Comparison of ENCODE assay signal across 17 cellular contexts in the genomic region with DNA sequence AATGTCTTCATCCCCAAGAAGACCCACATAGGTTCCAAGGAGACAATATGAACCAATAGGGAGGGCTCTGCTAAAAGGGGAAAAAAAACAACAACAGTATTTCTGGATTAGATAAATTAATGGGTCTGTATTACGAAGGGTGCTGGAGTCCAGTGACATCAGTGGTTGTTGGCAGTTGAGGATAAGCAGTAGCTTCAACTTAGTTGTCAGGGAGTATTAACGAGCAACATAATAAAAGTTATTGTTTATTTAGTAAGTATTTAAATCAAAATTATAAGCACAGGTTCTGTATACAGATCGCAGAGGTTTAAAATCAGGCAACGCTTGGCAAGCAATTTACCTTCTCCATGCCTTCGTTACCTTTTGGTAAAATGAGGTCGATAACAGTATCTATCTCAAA. TPM values are rescaled to one million over a fixed set of nuclear protein-coding genes. Genes with fewer than 3 reads are reported as not detected.
DNase-seq lines count a peak whose midpoint lies in the region; ATAC-seq and TF ChIP-seq lines count a peak whose summit lies in the region.
"Had no signal": no experiment of that assay in that cellular context is flagged by ENCODE, and none has a peak within 500 bp of the region (broad histone marks: within the 10 kb centered on the region; RNA-seq: fewer than 3 reads in every experiment).

No MANE protein-coding gene starts in this region.

- H3K9me3 ChIP-seq in osteoblast (ENCODE audit: low read depth, low read length), result no peaks in the 10 kb centered on the region
- H3K9me3 ChIP-seq: BE2C, BLaER1, Caco-2 had no signal

- no peaks in the 10 kb centered on the region for H3K36me3 ChIP-seq in osteoblast (ENCODE audit: insufficient read depth, low read length)
- H3K36me3 ChIP-seq: BE2C, BLaER1 had no signal

- H3K79me2 ChIP-seq in osteoblast (ENCODE audit: insufficient read depth, low read length), result no peaks in the 10 kb centered on the region

- ATAC-seq in stimulated activated memory B cell treated with anti-CD40 and anti-IgM and Interleukin-4, amounts not matched to agents 10 μg/mL and 1 μg/mL and 100 μg/mL, for 72 hours, result no peak
- ATAC-seq: CD8-positive, alpha-beta T cell had no signal

- peaks cover 13% of the 10 kb centered on the region for H3K27me3 Mint-ChIP-seq in stimulated activated memory B cell treated with anti-CD40 and anti-IgM and Interleukin-4, amounts not matched to agents 10 μg/mL and 1 μg/mL and 100 μg/mL, for 72 hours

- H3K4me3 ChIP-seq in LNCaP clone FGC (ENCODE audit: low read depth, low read length), result no peak overlapping the region
- H3K4me3 ChIP-seq in osteoblast (ENCODE audit: insufficient read depth, low read length), result no peak overlapping the region
- H3K4me3 ChIP-seq: BLaER1 had no signal

- peak; percentile 86 for DNase-seq in LNCaP clone FGC (ENCODE audit: low read depth)
- peak; percentile 38 for DNase-seq in osteoblast (ENCODE audit: insufficient read length, low spot score, missing footprints)
- DNase-seq in activated CD4-positive, CD25-positive, alpha-beta regulatory T cell treated with anti-CD3 and anti-CD28 coated beads, Interleukin-2, amount 50 U/mL, for 72 hours, result no peak
- no peak for DNase-seq in cortex of kidney (lab: John Stamatoyannopoulos, UW)
- DNase-seq: 8988T; ACHN; BE2C; C1 segment of cervical spinal cord; Caco-2; Calu3; CD4-positive, alpha-beta T cell; CD8-positive, alpha-beta T cell; DMS79 treated with DMSO at 0.1 percent for 48 hours; GF-D8 had no signal

- no peaks in the 10 kb centered on the region for H3K36me3 Mint-ChIP-seq in stimulated activated memory B cell treated with anti-CD40 and anti-IgM and Interleukin-4, amounts not matched to agents 10 μg/mL and 1 μg/mL and 100 μg/mL, for 72 hours
- H3K36me3 Mint-ChIP-seq: CD8-positive, alpha-beta T cell had no signal

- no peak for TF ChIP-seq CTCF in C4-2B (conservative IDR thresholded peaks at IDR 0.05)
- no peak for TF ChIP-seq CTCF in LNCaP clone FGC (IDR thresholded peaks at IDR 0.05; ENCODE audit: control insufficient read depth, extremely low read depth, insufficient read depth)
- TF ChIP-seq CTCF in osteoblast (IDR thresholded peaks at IDR 0.05; ENCODE audit: extremely low read depth, low read depth, low read length), result no peak

- no peak overlapping the region for H3K4me3 Mint-ChIP-seq in stimulated activated memory B cell treated with anti-CD40 and anti-IgM and Interleukin-4, amounts not matched to agents 10 μg/mL and 1 μg/mL and 100 μg/mL, for 72 hours
- H3K4me3 Mint-ChIP-seq: CD4-positive, alpha-beta T cell; CD8-positive, alpha-beta T cell had no signal

- H4K20me1 ChIP-seq in osteoblast (ENCODE audit: insufficient read depth, low read length), result no peaks in the 10 kb centered on the region
- H4K20me1 ChIP-seq: BLaER1 had no signal

- no peak overlapping the region for H3K4me2 ChIP-seq in osteoblast (ENCODE audit: insufficient read depth, low read length)
- H3K4me2 ChIP-seq: BLaER1 had no signal

- no peak overlapping the region for H2AFZ ChIP-seq in osteoblast (ENCODE audit: low read length)

- H3K27ac ChIP-seq in C4-2B (peak overlapping the region; percentile 38), osteoblast (ENCODE audit: low read depth, low read length) (no peak overlapping the region)
- H3K27ac ChIP-seq: BLaER1 had no signal

- H3K27me3 ChIP-seq in osteoblast (ENCODE audit: insufficient read depth, low read length), result peaks cover 47% of the 10 kb centered on the region
- H3K27me3 ChIP-seq: BE2C had no signal

- H3K9me3 Mint-ChIP-seq in stimulated activated memory B cell treated with anti-CD40 and anti-IgM and Interleukin-4, amounts not matched to agents 10 μg/mL and 1 μg/mL and 100 μg/mL, for 72 hours, result no peaks in the 10 kb centered on the region
- H3K9me3 Mint-ChIP-seq: CD4-positive, alpha-beta T cell; CD8-positive, alpha-beta T cell had no signal

- H3K27ac Mint-ChIP-seq in stimulated activated memory B cell treated with anti-CD40 and anti-IgM and Interleukin-4, amounts not matched to agents 10 μg/mL and 1 μg/mL and 100 μg/mL, for 72 hours, result no peak overlapping the region
- H3K27ac Mint-ChIP-seq: CD4-positive, alpha-beta T cell; CD8-positive, alpha-beta T cell had no signal

- no peaks in the 10 kb centered on the region for H3K4me1 Mint-ChIP-seq in stimulated activated memory B cell treated with anti-CD40 and anti-IgM and Interleukin-4, amounts not matched to agents 10 μg/mL and 1 μg/mL and 100 μg/mL, for 72 hours

- peaks cover 6% of the 10 kb centered on the region for H3K4me1 ChIP-seq in osteoblast (ENCODE audit: insufficient read depth, low read length)

RNA-seq across cellular contexts. Expression of a gene that starts 7.6 kb away (rescaled TPM):
- not detected in 2 replicates for total RNA-seq in osteoblast
- total RNA-seq: CD4-positive, alpha-beta T cell; CD8-positive, alpha-beta T cell had no signal

Comparison
In these comparisons a context has a peak if more than half of its experiments do, and no peak if none do; other contexts are left out.
1. DNase-seq: peak in LNCaP clone FGC (single experiment) and osteoblast (single experiment); none in activated CD4-positive, CD25-positive, alpha-beta regulatory T cell treated with anti-CD3 and anti-CD28 coated beads, Interleukin-2, amount 50 U/mL, for 72 hours (single experiment) and cortex of kidney (single experiment).